8 cellular contexts compared by ENCODE assay signal in the genomic region with DNA sequence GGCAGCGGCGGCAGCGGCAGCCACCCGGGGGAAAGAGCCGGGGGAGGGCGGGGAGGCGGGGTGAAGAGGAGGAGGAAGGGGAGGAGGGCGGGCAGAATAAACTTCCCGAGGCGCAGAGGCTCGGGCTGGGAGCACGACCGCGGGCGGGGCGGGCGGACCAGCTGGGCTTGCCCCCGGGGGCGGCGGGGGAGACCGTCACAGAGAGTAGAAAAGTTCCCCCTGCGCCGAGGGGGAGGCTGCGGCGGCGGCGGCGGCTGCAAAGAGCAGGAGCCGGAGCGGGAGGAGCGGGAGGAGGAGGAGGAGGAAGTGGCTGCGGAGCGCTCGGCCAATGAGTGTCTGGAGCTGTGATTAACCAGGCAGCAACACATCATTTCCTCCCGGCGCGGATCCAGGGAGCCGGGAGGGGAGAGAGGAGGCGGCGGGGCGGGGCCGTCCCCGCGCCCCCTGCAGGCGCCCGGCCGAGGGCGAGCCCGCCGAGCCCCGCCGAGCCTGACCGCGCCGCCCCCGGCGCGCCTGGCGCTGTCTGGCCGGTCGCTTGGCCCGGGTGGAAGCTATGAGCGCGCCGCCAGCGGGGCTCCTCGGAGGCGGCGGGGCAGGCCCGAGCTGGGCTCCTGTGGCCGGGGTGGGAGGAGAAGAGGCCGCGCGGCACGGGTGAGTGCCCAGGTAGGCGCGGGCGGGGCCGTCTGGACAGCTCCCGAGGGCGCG. TPM values are rescaled to one million over a fixed set of nuclear protein-coding genes. Genes with fewer than 3 reads are reported as not detected.
A peak's percentile ranks its signal among the peaks of the same experiment; 100 is the strongest.
DNase-seq lines count a peak whose midpoint lies in the region; ATAC-seq and TF ChIP-seq lines count a peak whose summit lies in the region.

TSS of gene ACVR1 (minus strand) at position 265 of the 705 bp plus-strand sequence. CDS start 76,837 bp downstream, outside the sequence.

- H3K36me3 ChIP-seq in HUES6 (ENCODE audit: control insufficient read depth, insufficient read depth, low read length), result no peaks in the 10 kb centered on the region

- H3K36me3 Mint-ChIP-seq in Calu3 (ENCODE audit: insufficient read depth, unreplicated experiment), result peaks cover 37% of the 10 kb centered on the region

- H3K9me3 Mint-ChIP-seq in Calu3 (ENCODE audit: low read depth, unreplicated experiment), result no peaks in the 10 kb centered on the region

- peaks cover 70% of the 10 kb centered on the region for H3K4me1 Mint-ChIP-seq in Calu3 (ENCODE audit: low read depth, unreplicated experiment)

- peak within 1 kb of the TSS; percentile 91 for H3K4me3 Mint-ChIP-seq in Calu3 (ENCODE audit: low read depth, unreplicated experiment)

- intact Hi-C loops in Calu3 (cut with micrococcal nuclease; ENCODE audit: unreplicated experiment), result loop anchor here (1.0 kb wide), 1 partner anchor 92 kb away; no protein-coding TSS in a partner anchor

- no TSS peak for BruUV-seq in Calu3 (replicated peaks; lab: Mats Ljungman, UMichigan)

- TF ChIP-seq CTCF in Calu3 (IDR thresholded peaks at IDR 0.05; ENCODE audit: unreplicated experiment), result no peak
- TF ChIP-seq CTCF in epithelial cell of esophagus (IDR thresholded peaks at IDR 0.05; ENCODE audit: insufficient read depth, low read depth, low read length, missing control alignments), result no peak

- CTCF ChIA-PET in Calu3 (lab: Charles Lee), result interaction anchor here (0.8 to 1.7 kb wide), 6 partner anchors 22 to 135 kb away, joined by 3 to 6 read pairs (median 4); no protein-coding TSS in a partner anchor

- peak within 1 kb of the TSS; percentile 62 for H3K27ac Mint-ChIP-seq in Calu3 (ENCODE audit: unreplicated experiment)

- peaks cover 28% of the 10 kb centered on the region for H3K4me1 ChIP-seq in HUES6 (ENCODE audit: control insufficient read depth, insufficient read depth, low read length)

- H3K27me3 ChIP-seq in HUES6 (ENCODE audit: control insufficient read depth, insufficient read depth, low read length), result no peaks in the 10 kb centered on the region; the same call in 1 of the 2 replicates

- peak; percentile 85 for ATAC-seq in GM21447 (IDR thresholded peaks at IDR 0.05; ENCODE audit: unreplicated experiment)

- no peaks in the 10 kb centered on the region for H3K9me3 ChIP-seq in HUES6 (ENCODE audit: control insufficient read depth, insufficient read depth, low read depth, low read length)

- peak within 1 kb of the TSS; percentile 83 for H3K9ac ChIP-seq in HUES6 (ENCODE audit: low read length)

- H3K27ac ChIP-seq in HUES6 (ENCODE audit: low read depth, low read length), result peak within 1 kb of the TSS; percentile 78; the same call in 1 of the 2 replicates

- DNase-seq in Calu3 (peak; percentile 93), OCI-M1 (lab: John Stamatoyannopoulos, UW) (peak; percentile 96), activated T-cell treated with anti-CD3 and anti-CD28 coated beads for 4 hours (peak; percentile 71), epithelial cell of esophagus (ENCODE audit: low read depth) (peak; percentile 98), middle frontal gyrus (ENCODE audit: extremely low spot score, low spot score) (peak; percentile 83)
- DNase-seq in stimulated activated CD8-positive, alpha-beta memory T cell treated with anti-CD3 and anti-CD28 coated beads, Interleukin-2, amount 100 ng/mL, for 1 hour (ENCODE audit: low read depth in 2 of 2), result peak; percentile 44 to 61

- peak within 1 kb of the TSS; percentile 95 for H3K4me3 ChIP-seq in HUES6 (ENCODE audit: low read depth, low read length)
- peak within 1 kb of the TSS; percentile 71 for H3K4me3 ChIP-seq in epithelial cell of esophagus (ENCODE audit: low read length)

- H3K27me3 Mint-ChIP-seq in Calu3 (ENCODE audit: unreplicated experiment), result no peaks in the 10 kb centered on the region

RNA-seq across cellular contexts. Expression of gene ACVR1, which starts in this region (rescaled TPM):
- 62.0 and 71.3 TPM in 2 replicates for total RNA-seq in Calu3 (2022)

Comparison
In these comparisons a context has a peak if more than half of its experiments do, and no peak if none do; other contexts are left out.
1. Peak in every context shown above with its lines: DNase-seq, ATAC-seq, H3K4me3 ChIP-seq and H3K27ac ChIP-seq.